ENCODE assay signal across 24 cellular contexts in genomic region chr2:113171359-113172075, GRCh38. TPM values are rescaled to one million over a fixed set of nuclear protein-coding genes. Genes with fewer than 3 reads are reported as not detected.
DNase-seq lines count a peak whose midpoint lies in the region; ATAC-seq and TF ChIP-seq lines count a peak whose summit lies in the region.
"Had no signal": no experiment of that assay in that cellular context is flagged by ENCODE, and none has a peak within 500 bp of the region (broad histone marks: within the 10 kb centered on the region; RNA-seq: fewer than 3 reads in every experiment).

No MANE protein-coding gene starts in this region.

- H2AFZ ChIP-seq in OCI-LY3 (ENCODE audit: low read depth, low read length) = peak overlapping the region; percentile 27; the same call in 1 of the 2 replicates

- ATAC-seq in activated naive CD8-positive, alpha-beta T cell treated with anti-CD3 and anti-CD28 coated beads, Interleukin-2, amount 10 ng/mL, durations not matched to agents 7 days and 5 days (ENCODE audit: low read depth) = no peak
- ATAC-seq in natural killer cell = no peak
- ATAC-seq: A549, foreskin keratinocyte had no signal

- H3K9ac ChIP-seq in OCI-LY3 (ENCODE audit: low read length) = no peak overlapping the region

- H3K36me3 ChIP-seq in OCI-LY3 (replicated peaks; ENCODE audit: low read depth, low read length) = peaks cover 20% of the 10 kb centered on the region
- no peaks in the 10 kb centered on the region for H3K36me3 ChIP-seq in brain microvascular endothelial cell (replicated peaks)
- H3K36me3 ChIP-seq: right atrium auricular region, SJCRH30, stomach, upper lobe of left lung had no signal

- H3K79me2 ChIP-seq in OCI-LY3 (ENCODE audit: low read length) = peaks cover 33% of the 10 kb centered on the region

- no peak overlapping the region; the same call in 1 of the 2 replicates for H3K4me2 ChIP-seq in OCI-LY3 (ENCODE audit: low read length)
- H3K4me2 ChIP-seq: A549 had no signal

- no peak for TF ChIP-seq CTCF in OCI-LY3 (IDR thresholded peaks at IDR 0.05; ENCODE audit: low read depth, low read length)
- TF ChIP-seq CTCF in natural killer cell (IDR thresholded peaks at IDR 0.05) = no peak
- TF ChIP-seq CTCF in brain microvascular endothelial cell (IDR thresholded peaks at IDR 0.05; ENCODE audit: low read depth, low read length, missing control alignments) = no peak

- H3K27ac ChIP-seq in OCI-LY3 (ENCODE audit: low read length) (peak overlapping the region; percentile 53), brain microvascular endothelial cell (no peak overlapping the region)
- H3K27ac ChIP-seq: A549, coronary artery, epithelial cell of prostate, foreskin keratinocyte, right atrium auricular region, SJCRH30, stomach, upper lobe of left lung had no signal

- intact Hi-C loops in activated CD4-positive, alpha-beta T cell treated with anti-CD3 and anti-CD28 coated beads, Interleukin-2, amount 10 ng/mL, durations not matched to agents 24 days and 14 days (cut with micrococcal nuclease) = loop anchor here (5.0 to 10.0 kb wide), 3 partner anchors 69 to 917 kb away; partner anchors contain the start of gene ZC3H8
- intact Hi-C loops in natural killer cell (cut with micrococcal nuclease) = loop anchor here (10.0 kb wide), 1 partner anchor 723 kb away; the partner anchor contains the start of gene ACTR3

- in situ Hi-C loops in brain microvascular endothelial cell (cut with HindIII; ENCODE audit: low pct_ligation_motif_present, low sequenced_read_pairs) = no loop called here

- DNase-seq in activated CD4-positive, alpha-beta T cell treated with anti-CD3 and anti-CD28 coated beads, Interleukin-2, amount 10 ng/mL, durations not matched to agents 24 days and 14 days = no peak
- no peak for DNase-seq in activated CD4-positive, alpha-beta T cell treated with anti-CD3 and anti-CD28 coated beads for 1 hour
- DNase-seq in activated naive CD8-positive, alpha-beta T cell treated with anti-CD3 and anti-CD28 coated beads, Interleukin-2, amount 10 ng/mL, durations not matched to agents 7 days and 5 days = no peak
- DNase-seq in natural killer cell (no peak), brain microvascular endothelial cell (no peak), NCI-H510A (lab: John Stamatoyannopoulos, UW) (no peak)
- DNase-seq in central memory CD4-positive, alpha-beta T cell = no peak
- DNase-seq: activated effector memory CD4-positive, alpha-beta T cell treated with anti-CD3 and anti-CD28 coated beads, Interleukin-2, amount 50 U/mL, for 16 hours; C1 segment of cervical spinal cord; DMS79; foreskin keratinocyte; midbrain; NCI-H1417; NCI-H526 treated with DMSO at 0.1 percent for 48 hours; nucleus accumbens; SJCRH30; stomach; T1000; upper lobe of left lung had no signal

- POLR2A ChIA-PET in activated naive CD8-positive, alpha-beta T cell treated with anti-CD3 and anti-CD28 coated beads, Interleukin-2, amount 10 ng/mL, durations not matched to agents 7 days and 5 days (lab: Charles Lee) = interaction anchor here (1.0 to 6.1 kb wide), 2 partner anchors 14 to 59 kb away, joined by 3 to 85 read pairs; no protein-coding TSS in a partner anchor

- peaks cover 36% of the 10 kb centered on the region for H3K4me1 ChIP-seq in OCI-LY3 (ENCODE audit: low read length)
- H3K4me1 ChIP-seq: A549, foreskin keratinocyte, right atrium auricular region, SJCRH30 had no signal

- peaks cover 12% of the 10 kb centered on the region for H4K20me1 ChIP-seq in OCI-LY3 (ENCODE audit: insufficient read depth, low read length)

- H3K4me1 Mint-ChIP-seq in activated CD4-positive, alpha-beta T cell treated with anti-CD3 and anti-CD28 coated beads, Interleukin-2, amount 10 ng/mL, durations not matched to agents 24 days and 14 days = peaks cover 66% of the 10 kb centered on the region
- peaks cover 60% of the 10 kb centered on the region for H3K4me1 Mint-ChIP-seq in activated naive CD8-positive, alpha-beta T cell treated with anti-CD3 and anti-CD28 coated beads, Interleukin-2, amount 10 ng/mL, durations not matched to agents 7 days and 5 days
- peaks cover 67 to 69% of the 10 kb centered on the region in 2 donors for H3K4me1 Mint-ChIP-seq in natural killer cell

- peaks cover 45% of the 10 kb centered on the region for H3K36me3 Mint-ChIP-seq in activated CD4-positive, alpha-beta T cell treated with anti-CD3 and anti-CD28 coated beads, Interleukin-2, amount 10 ng/mL, durations not matched to agents 24 days and 14 days (ENCODE audit: low read depth)
- peaks cover 41% of the 10 kb centered on the region for H3K36me3 Mint-ChIP-seq in activated naive CD8-positive, alpha-beta T cell treated with anti-CD3 and anti-CD28 coated beads, Interleukin-2, amount 10 ng/mL, durations not matched to agents 7 days and 5 days
- H3K36me3 Mint-ChIP-seq in natural killer cell = no peaks in the 10 kb centered on the region

- no peaks in the 10 kb centered on the region for H3K9me3 ChIP-seq in OCI-LY3 (ENCODE audit: insufficient read depth, low read length)
- H3K9me3 ChIP-seq: A549, right atrium auricular region, SJCRH30, stomach, upper lobe of left lung had no signal

- H3K27me3 Mint-ChIP-seq in activated CD4-positive, alpha-beta T cell treated with anti-CD3 and anti-CD28 coated beads, Interleukin-2, amount 10 ng/mL, durations not matched to agents 24 days and 14 days = no peaks in the 10 kb centered on the region
- H3K27me3 Mint-ChIP-seq in activated naive CD8-positive, alpha-beta T cell treated with anti-CD3 and anti-CD28 coated beads, Interleukin-2, amount 10 ng/mL, durations not matched to agents 7 days and 5 days = no peaks in the 10 kb centered on the region
- no peaks in the 10 kb centered on the region for H3K27me3 Mint-ChIP-seq in natural killer cell (ENCODE audit: low read depth in 2 of 2)

- peak overlapping the region; percentile 74 for H3K27ac Mint-ChIP-seq in activated CD4-positive, alpha-beta T cell treated with anti-CD3 and anti-CD28 coated beads, Interleukin-2, amount 10 ng/mL, durations not matched to agents 24 days and 14 days
- H3K27ac Mint-ChIP-seq in activated naive CD8-positive, alpha-beta T cell treated with anti-CD3 and anti-CD28 coated beads, Interleukin-2, amount 10 ng/mL, durations not matched to agents 7 days and 5 days = peak overlapping the region; percentile 75
- peak overlapping the region; percentile 48 to 78 for H3K27ac Mint-ChIP-seq in natural killer cell

- peak overlapping the region; percentile 33 for H3K4me3 Mint-ChIP-seq in activated CD4-positive, alpha-beta T cell treated with anti-CD3 and anti-CD28 coated beads, Interleukin-2, amount 10 ng/mL, durations not matched to agents 24 days and 14 days
- peak overlapping the region; percentile 28 for H3K4me3 Mint-ChIP-seq in activated naive CD8-positive, alpha-beta T cell treated with anti-CD3 and anti-CD28 coated beads, Interleukin-2, amount 10 ng/mL, durations not matched to agents 7 days and 5 days
- H3K4me3 Mint-ChIP-seq in natural killer cell = peak overlapping the region; percentile 72

- H3K4me3 ChIP-seq in OCI-LY3 (ENCODE audit: low read length) (no peak overlapping the region), brain microvascular endothelial cell (ENCODE audit: low read depth, low read length) (no peak overlapping the region)
- H3K4me3 ChIP-seq: A549, coronary artery, right atrium auricular region, SJCRH30, stomach, upper lobe of left lung had no signal

- H3K27me3 ChIP-seq in OCI-LY3 (ENCODE audit: low read depth, low read length) = no peaks in the 10 kb centered on the region
- no peaks in the 10 kb centered on the region for H3K27me3 ChIP-seq in brain microvascular endothelial cell (replicated peaks)
- H3K27me3 ChIP-seq: foreskin keratinocyte, right atrium auricular region, stomach, upper lobe of left lung had no signal

- peaks cover 8% of the 10 kb centered on the region for H3K9me3 Mint-ChIP-seq in activated CD4-positive, alpha-beta T cell treated with anti-CD3 and anti-CD28 coated beads, Interleukin-2, amount 10 ng/mL, durations not matched to agents 24 days and 14 days
- H3K9me3 Mint-ChIP-seq in activated naive CD8-positive, alpha-beta T cell treated with anti-CD3 and anti-CD28 coated beads, Interleukin-2, amount 10 ng/mL, durations not matched to agents 7 days and 5 days = no peaks in the 10 kb centered on the region
- peaks cover 0 to 2% of the 10 kb centered on the region in 2 donors for H3K9me3 Mint-ChIP-seq in natural killer cell

RNA-seq across cellular contexts. Expression of gene PSD4, which starts 2.3 kb away (rescaled TPM):
- total RNA-seq in activated CD4-positive, alpha-beta T cell treated with anti-CD3 and anti-CD28 coated beads, Interleukin-2, amount 10 ng/mL, durations not matched to agents 24 days and 14 days = 268 and 278 TPM in 2 replicates
- 100 to 1,000 TPM; 361 to 385 TPM for total RNA-seq in activated naive CD8-positive, alpha-beta T cell treated with anti-CD3 and anti-CD28 coated beads, Interleukin-2, amount 10 ng/mL, durations not matched to agents 7 days and 5 days
- total RNA-seq in natural killer cell = 100 to 1,000 TPM; 280 to 347 (median 340) TPM

RNA-seq across cellular contexts. Expression of gene IL1RN, which starts 44.1 kb away (rescaled TPM):
- 3.0 and 3.3 TPM in 2 replicates for total RNA-seq in activated CD4-positive, alpha-beta T cell treated with anti-CD3 and anti-CD28 coated beads, Interleukin-2, amount 10 ng/mL, durations not matched to agents 24 days and 14 days
- total RNA-seq in activated naive CD8-positive, alpha-beta T cell treated with anti-CD3 and anti-CD28 coated beads, Interleukin-2, amount 10 ng/mL, durations not matched to agents 7 days and 5 days = 1 to 10 TPM; 2.1 to 4.0 TPM
- total RNA-seq in natural killer cell = 10 to 100 TPM in 1 of 3 donors, under 1 TPM in 2; 0.52 to 36.6 (median 0.91) TPM
- total RNA-seq: SJCRH30 had no signal
